In the genomic region with DNA sequence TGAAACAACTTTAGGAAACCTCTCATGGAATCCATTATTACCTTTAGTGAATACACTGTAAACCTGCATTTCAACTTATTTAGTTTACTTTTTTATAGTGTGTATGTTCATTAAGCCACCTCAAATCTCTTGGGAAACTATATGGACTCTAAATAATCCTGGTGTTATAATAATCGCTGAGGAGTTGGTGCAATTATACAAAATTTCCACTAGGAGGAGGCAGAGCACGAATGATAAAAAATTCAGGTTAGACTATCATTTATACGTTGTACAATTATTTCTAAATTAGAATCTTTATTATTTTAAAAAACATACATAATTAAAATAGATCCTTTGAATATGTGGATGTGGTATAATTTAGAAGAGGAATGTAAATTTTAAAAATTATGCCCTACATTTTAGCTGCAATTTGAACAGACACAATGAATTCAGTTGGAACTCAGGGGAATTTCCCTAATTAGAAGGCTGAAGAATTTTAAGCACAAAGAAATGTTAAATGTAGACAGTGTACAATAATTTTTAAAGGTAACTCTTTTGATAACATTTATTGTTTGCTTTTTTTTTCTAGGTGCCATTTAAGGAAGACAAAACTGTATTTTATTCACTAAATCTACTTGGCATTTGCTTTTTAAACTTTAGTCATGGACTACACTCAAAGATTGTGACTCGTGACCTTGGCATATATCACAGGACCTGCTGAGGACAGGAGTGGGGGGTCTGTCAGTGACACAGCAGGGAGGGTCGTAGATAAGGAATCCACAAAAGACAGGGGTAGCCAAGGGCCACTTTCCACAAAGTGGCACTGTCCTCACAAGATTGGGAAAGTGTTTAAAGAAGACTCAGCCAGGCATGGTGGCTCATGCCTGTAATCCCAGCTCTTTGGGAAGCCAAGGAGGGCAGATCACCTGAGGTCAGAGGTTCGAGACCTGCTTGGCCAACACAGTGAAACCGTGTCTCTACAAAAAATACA, we compare ENCODE assay signal across 8 cellular contexts. TPM values are rescaled to one million over a fixed set of nuclear protein-coding genes. Genes with fewer than 3 reads are reported as not detected.
DNase-seq lines count a peak whose midpoint lies in the region; ATAC-seq, FAIRE-seq and TF ChIP-seq lines count a peak whose summit lies in the region.

No MANE protein-coding gene starts in this region.

- H3K79me1 ChIP-seq in mesendoderm (ENCODE audit: low read length), result no peaks in the 10 kb centered on the region

- H3K4ac ChIP-seq in mesendoderm (ENCODE audit: low read depth, low read length), result no peak overlapping the region

- DNase-seq in Right ventricle myocardium superior (no peak), left cardiac atrium (no peak), NCI-H345 (lab: John Stamatoyannopoulos, UW) (peak; percentile 40), bronchial epithelial cell (ENCODE audit: low read depth) (peak; percentile 38), mesendoderm (peak; percentile 69)

- H3K36me3 ChIP-seq in bronchial epithelial cell (ENCODE audit: control insufficient read depth, insufficient read depth, low read length), result no peaks in the 10 kb centered on the region
- H3K36me3 ChIP-seq in mesendoderm (ENCODE audit: control insufficient read depth, insufficient read depth, low read length), result no peaks in the 10 kb centered on the region

- no peaks in the 10 kb centered on the region for H3K27me3 ChIP-seq in bronchial epithelial cell (ENCODE audit: control insufficient read depth, insufficient read depth, low read length)
- no peaks in the 10 kb centered on the region for H3K27me3 ChIP-seq in mesendoderm (ENCODE audit: insufficient read depth, low read length, poor library complexity)

- intact Hi-C loops in Right ventricle myocardium superior (cut with DNase I), result loop anchor here (5.0 kb wide), 1 partner anchor 328 kb away; no protein-coding TSS in a partner anchor
- intact Hi-C loops in left cardiac atrium (cut with DNase I), result loop anchor here in 1 of 2 donors (5.0 kb wide), 1 partner anchor 333 kb away; no protein-coding TSS in a partner anchor

- ATAC-seq in Right ventricle myocardium superior (ENCODE audit: poor library complexity) (peak; percentile 48), left cardiac atrium (no peak), GM18868 (IDR thresholded peaks at IDR 0.05; ENCODE audit: unreplicated experiment) (no peak), GM18505 (IDR thresholded peaks at IDR 0.05; ENCODE audit: unreplicated experiment) (no peak), GM19397 (IDR thresholded peaks at IDR 0.05; ENCODE audit: unreplicated experiment) (no peak)

- no peaks in the 10 kb centered on the region for H3K4me1 ChIP-seq in mesendoderm (ENCODE audit: control insufficient read depth, low read depth, low read length)

- WGBS in mesendoderm (ENCODE audit: extremely low coverage, insufficient coverage, low lambda C conversion rate), result no CpG with 5 or more reads among the region's 7 CpGs

- H2AK5ac ChIP-seq in mesendoderm (ENCODE audit: low read length), result no peak overlapping the region

- no peak overlapping the region for H2BK5ac ChIP-seq in mesendoderm (ENCODE audit: low read length)

- FAIRE-seq in bronchial epithelial cell (lab: Jason Lieb, UNC), result no peak

- no peak overlapping the region for H3K27ac ChIP-seq in mesendoderm (ENCODE audit: low read depth, low read length)

- no peak overlapping the region for H2BK120ac ChIP-seq in mesendoderm (ENCODE audit: low read depth, low read length)

- no peaks in the 10 kb centered on the region for H3K79me2 ChIP-seq in mesendoderm (ENCODE audit: control insufficient read depth, insufficient read depth, low read length)

- H3K9ac ChIP-seq in mesendoderm (ENCODE audit: low read length), result no peak overlapping the region

- H3K4me2 ChIP-seq in mesendoderm (ENCODE audit: low read length), result no peak overlapping the region

- H3K56ac ChIP-seq in mesendoderm (ENCODE audit: low read length), result no peak overlapping the region

- peak; percentile 25 for TF ChIP-seq CTCF in bronchial epithelial cell (IDR thresholded peaks at IDR 0.05; ENCODE audit: insufficient read depth, low read length, severe bottlenecking)

- no peak overlapping the region for H3K18ac ChIP-seq in mesendoderm (ENCODE audit: low read length)

- H2BK15ac ChIP-seq in mesendoderm (replicated peaks; ENCODE audit: low read depth), result no peak overlapping the region

- H3K4me3 ChIP-seq in bronchial epithelial cell (ENCODE audit: low read depth, low read length) (no peak overlapping the region), mesendoderm (ENCODE audit: low read length) (no peak overlapping the region)

- H4K5ac ChIP-seq in mesendoderm (ENCODE audit: low read length), result no peak overlapping the region

- H4K8ac ChIP-seq in mesendoderm (ENCODE audit: low read depth, low read length), result no peak overlapping the region

- H3K23ac ChIP-seq in mesendoderm (ENCODE audit: low read length), result no peak overlapping the region

- no peak for TF ChIP-seq POLR2A in GM18505 (IDR thresholded peaks at IDR 0.05; ENCODE audit: borderline replicate concordance, extremely low read depth, insufficient read depth, insufficient read length)

RNA-seq across cellular contexts. Expression of gene RAB12, which starts 45.5 kb away (rescaled TPM):
- total RNA-seq in Right ventricle myocardium superior, result 123 TPM
- total RNA-seq in left cardiac atrium, result 10 to 100 TPM; 69.5 to 82.2 TPM
- 61.3 and 62.1 TPM in 2 replicates for total RNA-seq in bronchial epithelial cell
- 25.0 TPM for polyA plus RNA-seq in mesendoderm (2013, experiment 1 of 2)
- 24.3 TPM for polyA plus RNA-seq in mesendoderm (2013, experiment 2 of 2)

RNA-seq across cellular contexts. Expression of gene MTCL1, which starts 50.6 kb away (rescaled TPM):
- 9.0 TPM for total RNA-seq in Right ventricle myocardium superior
- 1 to 10 TPM; 4.3 to 4.7 TPM for total RNA-seq in left cardiac atrium
- 10.0 and 12.7 TPM in 2 replicates for total RNA-seq in bronchial epithelial cell
- polyA plus RNA-seq in mesendoderm (2013, experiment 1 of 2), result 34.1 TPM
- polyA plus RNA-seq in mesendoderm (2013, experiment 2 of 2), result 35.6 TPM

Comparison
In these comparisons a context has a peak if more than half of its experiments do, and no peak if none do; other contexts are left out.
1. DNase-seq: peak in NCI-H345 (single experiment), bronchial epithelial cell (single experiment) and mesendoderm (single experiment); none in Right ventricle myocardium superior (single experiment) and left cardiac atrium (single experiment).